In the genomic region with DNA sequence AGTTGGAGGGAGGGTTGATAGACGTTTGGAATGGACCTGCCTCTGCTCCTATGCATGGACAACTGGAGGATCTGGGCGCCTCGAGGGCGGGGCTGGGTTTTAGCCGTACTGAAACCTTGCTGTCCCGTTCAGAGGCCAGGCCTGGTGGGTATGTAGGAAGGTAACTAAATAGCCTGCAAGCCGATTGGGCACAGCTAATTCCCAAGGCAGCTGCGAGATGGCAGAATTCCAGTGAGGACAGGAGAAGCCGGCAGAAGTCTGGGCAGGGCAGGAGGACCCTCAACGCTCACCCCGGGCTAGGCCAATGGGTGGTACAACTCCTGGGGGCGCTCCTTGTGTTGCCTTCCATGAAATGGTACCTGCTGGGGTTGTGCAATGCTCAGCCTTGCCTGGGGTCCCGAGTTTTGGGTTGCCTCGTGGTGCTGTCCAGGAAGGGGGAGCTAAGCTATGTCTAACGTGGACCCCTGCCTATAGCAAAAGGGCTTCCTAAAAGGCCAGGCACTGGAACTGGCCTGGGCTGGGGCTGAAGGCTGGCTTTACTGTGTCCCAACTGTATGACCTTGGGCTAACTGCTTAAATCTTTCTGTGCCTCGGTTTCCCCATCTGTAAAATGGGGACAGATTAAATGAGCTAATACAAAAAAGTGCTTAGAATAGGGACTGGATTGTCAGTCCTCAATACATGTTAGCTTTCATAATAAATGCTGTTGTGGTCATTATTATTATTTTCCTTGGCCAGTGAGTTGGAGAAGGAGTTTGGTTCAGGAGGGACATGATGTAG, we compare ENCODE assay signal across 20 cellular contexts.
"Had no signal": no experiment of that assay in that cellular context is flagged by ENCODE, and none has a peak within 500 bp of the region (broad histone marks: within the 10 kb centered on the region; RNA-seq: fewer than 3 reads in every experiment).

No MANE protein-coding gene starts in this region.

- H3K27me3 ChIP-seq: ascending aorta, body of pancreas had no signal

- H3K9me3 ChIP-seq: ascending aorta, body of pancreas had no signal

- H3K27ac ChIP-seq: ascending aorta, body of pancreas had no signal

- H3K36me3 ChIP-seq: ascending aorta had no signal

- H3K4me3 ChIP-seq: ascending aorta, body of pancreas had no signal

- DNase-seq: activated CD4-positive, alpha-beta T cell treated with anti-CD3 and anti-CD28 coated beads for 48 hours; activated CD4-positive, alpha-beta T cell treated with anti-CD3 and anti-CD28 coated beads, Interleukin-2, amount 50 U/mL, for 4 hours; activated CD4-positive, CD25-positive, alpha-beta regulatory T cell treated with anti-CD3 and anti-CD28 coated beads, Interleukin-2, amount 50 U/mL, for 72 hours; activated CD8-positive, alpha-beta memory T cell treated with anti-CD3 and anti-CD28 coated beads, Interleukin-2, amount 50 U/mL, for 48 hours; activated CD8-positive, alpha-beta T cell treated with anti-CD3 and anti-CD28 coated beads, Interleukin-2, amount 10 ng/mL, durations not matched to agents 7 days and 5 days; activated naive CD8-positive, alpha-beta T cell treated with anti-CD3 and anti-CD28 coated beads, Interleukin-2, amount 50 U/mL, for 24 hours; activated T-cell treated with anti-CD3 and anti-CD28 coated beads, Interleukin-2, amount 50 U/mL, for 1 hour; amniotic stem cell; body of pancreas; KG1; NCI-H1105 treated with DMSO at 0.1 percent for 48 hours; NCI-H1436 treated with DMSO at 0.1 percent for 48 hours; NCI-H1930; NCI-H2171 treated with DMSO at 0.1 percent for 48 hours; NCI-H226; NCI-H526; NCI-H774; PC-3; SHP77 had no signal

- H3K4me1 ChIP-seq: ascending aorta, body of pancreas had no signal
